Comparison of ENCODE assay signal across 2 cellular contexts in the genomic region with DNA sequence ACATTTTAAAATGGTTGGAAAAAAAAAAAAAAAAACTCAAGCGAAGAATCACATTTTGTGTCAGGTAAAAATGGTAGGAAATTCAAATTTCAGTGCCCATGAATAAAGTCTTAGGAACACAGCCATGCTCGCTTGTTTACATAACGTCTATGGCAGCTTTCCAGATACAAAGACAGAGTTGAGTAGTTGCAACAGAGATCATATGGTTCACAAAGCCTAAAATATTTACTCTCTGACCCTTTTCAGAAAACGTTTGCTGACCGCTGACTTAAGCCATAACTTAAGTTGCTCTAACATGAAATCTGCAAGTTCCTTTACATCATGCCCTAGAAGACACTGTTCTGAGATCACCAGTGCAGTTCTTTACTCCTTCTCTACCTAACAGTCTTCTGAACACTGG.
TF ChIP-seq lines count a peak whose summit lies in the region.

No MANE protein-coding gene starts in this region.

TF ChIP-seq in SK-N-SH, 30 proteins besides CTCF, POLR2A, EP300 and RAD21 (continued from another document):
- TF ChIP-seq, protein P1, sequence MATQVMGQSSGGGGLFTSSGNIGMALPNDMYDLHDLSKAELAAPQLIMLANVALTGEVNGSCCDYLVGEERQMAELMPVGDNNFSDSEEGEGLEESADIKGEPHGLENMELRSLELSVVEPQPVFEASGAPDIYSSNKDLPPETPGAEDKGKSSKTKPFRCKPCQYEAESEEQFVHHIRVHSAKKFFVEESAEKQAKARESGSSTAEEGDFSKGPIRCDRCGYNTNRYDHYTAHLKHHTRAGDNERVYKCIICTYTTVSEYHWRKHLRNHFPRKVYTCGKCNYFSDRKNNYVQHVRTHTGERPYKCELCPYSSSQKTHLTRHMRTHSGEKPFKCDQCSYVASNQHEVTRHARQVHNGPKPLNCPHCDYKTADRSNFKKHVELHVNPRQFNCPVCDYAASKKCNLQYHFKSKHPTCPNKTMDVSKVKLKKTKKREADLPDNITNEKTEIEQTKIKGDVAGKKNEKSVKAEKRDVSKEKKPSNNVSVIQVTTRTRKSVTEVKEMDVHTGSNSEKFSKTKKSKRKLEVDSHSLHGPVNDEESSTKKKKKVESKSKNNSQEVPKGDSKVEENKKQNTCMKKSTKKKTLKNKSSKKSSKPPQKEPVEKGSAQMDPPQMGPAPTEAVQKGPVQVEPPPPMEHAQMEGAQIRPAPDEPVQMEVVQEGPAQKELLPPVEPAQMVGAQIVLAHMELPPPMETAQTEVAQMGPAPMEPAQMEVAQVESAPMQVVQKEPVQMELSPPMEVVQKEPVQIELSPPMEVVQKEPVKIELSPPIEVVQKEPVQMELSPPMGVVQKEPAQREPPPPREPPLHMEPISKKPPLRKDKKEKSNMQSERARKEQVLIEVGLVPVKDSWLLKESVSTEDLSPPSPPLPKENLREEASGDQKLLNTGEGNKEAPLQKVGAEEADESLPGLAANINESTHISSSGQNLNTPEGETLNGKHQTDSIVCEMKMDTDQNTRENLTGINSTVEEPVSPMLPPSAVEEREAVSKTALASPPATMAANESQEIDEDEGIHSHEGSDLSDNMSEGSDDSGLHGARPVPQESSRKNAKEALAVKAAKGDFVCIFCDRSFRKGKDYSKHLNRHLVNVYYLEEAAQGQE (IDR thresholded peaks at IDR 0.05; ENCODE audit: low read depth, low read length): no peak
- TF ChIP-seq GABPA (IDR thresholded peaks at IDR 0.05; ENCODE audit: low read depth): no peak
- TF ChIP-seq POLR2AphosphoS5 (IDR thresholded peaks at IDR 0.05; ENCODE audit: low read depth, low read length): no peak
- TF ChIP-seq ELF1 (IDR thresholded peaks at IDR 0.05): no peak
- TF ChIP-seq, protein P2, sequence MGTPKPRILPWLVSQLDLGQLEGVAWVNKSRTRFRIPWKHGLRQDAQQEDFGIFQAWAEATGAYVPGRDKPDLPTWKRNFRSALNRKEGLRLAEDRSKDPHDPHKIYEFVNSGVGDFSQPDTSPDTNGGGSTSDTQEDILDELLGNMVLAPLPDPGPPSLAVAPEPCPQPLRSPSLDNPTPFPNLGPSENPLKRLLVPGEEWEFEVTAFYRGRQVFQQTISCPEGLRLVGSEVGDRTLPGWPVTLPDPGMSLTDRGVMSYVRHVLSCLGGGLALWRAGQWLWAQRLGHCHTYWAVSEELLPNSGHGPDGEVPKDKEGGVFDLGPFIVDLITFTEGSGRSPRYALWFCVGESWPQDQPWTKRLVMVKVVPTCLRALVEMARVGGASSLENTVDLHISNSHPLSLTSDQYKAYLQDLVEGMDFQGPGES (IDR thresholded peaks at IDR 0.05; ENCODE audit: low read depth, low read length): no peak

TF ChIP-seq in SK-N-SH treated with all-trans-retinoic acid at 6 μM for 48 hours, 23 proteins besides CTCF, POLR2A, EP300 and RAD21 (continued from another document):
- TF ChIP-seq TCF4 (CRISPR knock-in tag; IDR thresholded peaks at IDR 0.05; ENCODE audit: borderline replicate concordance) (no peak), ZFP3 (CRISPR knock-in tag; IDR thresholded peaks at IDR 0.05) (no peak), ESRRG (CRISPR knock-in tag; IDR thresholded peaks at IDR 0.05) (no peak), ZC3H10 (CRISPR knock-in tag; IDR thresholded peaks at IDR 0.05) (no peak), GLIS3 (CRISPR knock-in tag; IDR thresholded peaks at IDR 0.05) (no peak), TOX (CRISPR knock-in tag; IDR thresholded peaks at IDR 0.05; ENCODE audit: borderline replicate concordance) (no peak), ARNTL (CRISPR knock-in tag; IDR thresholded peaks at IDR 0.05; ENCODE audit: borderline replicate concordance, low read depth) (no peak), ZNF565 (CRISPR knock-in tag; conservative IDR thresholded peaks at IDR 0.05; ENCODE audit: low read depth) (no peak), ZFP30 (CRISPR knock-in tag; IDR thresholded peaks at IDR 0.05) (no peak), ZNF8 (CRISPR knock-in tag; IDR thresholded peaks at IDR 0.05) (no peak), PPARA (CRISPR knock-in tag; IDR thresholded peaks at IDR 0.05; ENCODE audit: borderline replicate concordance) (no peak), CSDC2 (CRISPR knock-in tag; IDR thresholded peaks at IDR 0.05) (no peak), SNAI2 (CRISPR knock-in tag; IDR thresholded peaks at IDR 0.05) (no peak)
- TF ChIP-seq, protein P3, sequence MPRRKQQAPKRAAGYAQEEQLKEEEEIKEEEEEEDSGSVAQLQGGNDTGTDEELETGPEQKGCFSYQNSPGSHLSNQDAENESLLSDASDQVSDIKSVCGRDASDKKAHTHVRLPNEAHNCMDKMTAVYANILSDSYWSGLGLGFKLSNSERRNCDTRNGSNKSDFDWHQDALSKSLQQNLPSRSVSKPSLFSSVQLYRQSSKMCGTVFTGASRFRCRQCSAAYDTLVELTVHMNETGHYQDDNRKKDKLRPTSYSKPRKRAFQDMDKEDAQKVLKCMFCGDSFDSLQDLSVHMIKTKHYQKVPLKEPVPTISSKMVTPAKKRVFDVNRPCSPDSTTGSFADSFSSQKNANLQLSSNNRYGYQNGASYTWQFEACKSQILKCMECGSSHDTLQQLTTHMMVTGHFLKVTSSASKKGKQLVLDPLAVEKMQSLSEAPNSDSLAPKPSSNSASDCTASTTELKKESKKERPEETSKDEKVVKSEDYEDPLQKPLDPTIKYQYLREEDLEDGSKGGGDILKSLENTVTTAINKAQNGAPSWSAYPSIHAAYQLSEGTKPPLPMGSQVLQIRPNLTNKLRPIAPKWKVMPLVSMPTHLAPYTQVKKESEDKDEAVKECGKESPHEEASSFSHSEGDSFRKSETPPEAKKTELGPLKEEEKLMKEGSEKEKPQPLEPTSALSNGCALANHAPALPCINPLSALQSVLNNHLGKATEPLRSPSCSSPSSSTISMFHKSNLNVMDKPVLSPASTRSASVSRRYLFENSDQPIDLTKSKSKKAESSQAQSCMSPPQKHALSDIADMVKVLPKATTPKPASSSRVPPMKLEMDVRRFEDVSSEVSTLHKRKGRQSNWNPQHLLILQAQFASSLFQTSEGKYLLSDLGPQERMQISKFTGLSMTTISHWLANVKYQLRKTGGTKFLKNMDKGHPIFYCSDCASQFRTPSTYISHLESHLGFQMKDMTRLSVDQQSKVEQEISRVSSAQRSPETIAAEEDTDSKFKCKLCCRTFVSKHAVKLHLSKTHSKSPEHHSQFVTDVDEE (CRISPR knock-in tag; IDR thresholded peaks at IDR 0.05): no peak
- TF ChIP-seq, protein P4, sequence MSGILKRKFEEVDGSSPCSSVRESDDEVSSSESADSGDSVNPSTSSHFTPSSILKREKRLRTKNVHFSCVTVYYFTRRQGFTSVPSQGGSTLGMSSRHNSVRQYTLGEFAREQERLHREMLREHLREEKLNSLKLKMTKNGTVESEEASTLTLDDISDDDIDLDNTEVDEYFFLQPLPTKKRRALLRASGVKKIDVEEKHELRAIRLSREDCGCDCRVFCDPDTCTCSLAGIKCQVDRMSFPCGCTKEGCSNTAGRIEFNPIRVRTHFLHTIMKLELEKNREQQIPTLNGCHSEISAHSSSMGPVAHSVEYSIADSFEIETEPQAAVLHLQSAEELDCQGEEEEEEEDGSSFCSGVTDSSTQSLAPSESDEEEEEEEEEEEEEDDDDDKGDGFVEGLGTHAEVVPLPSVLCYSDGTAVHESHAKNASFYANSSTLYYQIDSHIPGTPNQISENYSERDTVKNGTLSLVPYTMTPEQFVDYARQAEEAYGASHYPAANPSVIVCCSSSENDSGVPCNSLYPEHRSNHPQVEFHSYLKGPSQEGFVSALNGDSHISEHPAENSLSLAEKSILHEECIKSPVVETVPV (CRISPR knock-in tag; IDR thresholded peaks at IDR 0.05): no peak
